Comparison of ENCODE assay signal across 22 cellular contexts in the genomic region with DNA sequence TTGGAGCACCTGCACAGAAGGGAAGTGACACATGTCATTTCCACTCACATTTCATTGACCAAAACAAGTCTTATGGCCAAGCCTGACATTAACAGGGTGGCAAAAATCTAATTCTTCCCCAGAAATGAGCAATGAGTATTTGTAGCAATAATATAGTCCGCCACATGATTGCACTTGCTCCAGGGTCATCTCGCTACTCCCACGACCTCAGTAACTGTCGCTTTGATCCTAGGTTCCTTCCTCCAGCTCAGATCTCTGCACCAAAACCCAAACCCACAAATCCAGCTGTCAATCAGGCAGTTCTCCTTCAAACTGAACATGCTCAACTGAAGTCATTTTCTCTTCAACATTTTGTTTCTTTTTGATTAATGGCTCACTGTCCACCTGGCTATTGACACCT. TPM values are rescaled to one million over a fixed set of nuclear protein-coding genes. Genes with fewer than 3 reads are reported as not detected.
"Had no signal": no experiment of that assay in that cellular context is flagged by ENCODE, and none has a peak within 500 bp of the region (broad histone marks: within the 10 kb centered on the region; RNA-seq: fewer than 3 reads in every experiment).

No MANE protein-coding gene starts in this region.

- H3K4me1 ChIP-seq: left lung, lower lobe of right lung, uterus had no signal

- DNase-seq: effector memory CD4-positive, alpha-beta T cell; heart right ventricle; hypothalamus; islet precursor cell; left lung; lower lobe of right lung; natural killer cell; nucleus accumbens; ovary; right cardiac atrium; stimulated activated CD4-positive, alpha-beta T cell treated with anti-CD3 and anti-CD28 coated beads, Interleukin-2, amount 100 ng/mL, for 48 hours; stimulated activated naive CD4-positive, alpha-beta T cell treated with Interleukin-2 at 50 U/mL for 16 hours; uterus had no signal

- H3K27ac Mint-ChIP-seq: memory B cell, mesothelial cell of epicardium, natural killer cell, type B pancreatic cell had no signal

- H3K36me3 Mint-ChIP-seq: mesothelial cell of epicardium, natural killer cell, type B pancreatic cell had no signal

- H3K4me1 Mint-ChIP-seq: neural crest cell had no signal

- H3K27me3 Mint-ChIP-seq: memory B cell, type B pancreatic cell had no signal

- H3K36me3 ChIP-seq: left lung, lower lobe of right lung, ovary, uterus had no signal

- H3K9me3 ChIP-seq: left lung, lower lobe of right lung, ovary, uterus had no signal

- H3K4me3 ChIP-seq: heart right ventricle, left lung, lower lobe of right lung, ovary, smooth muscle cell, uterus had no signal

- ATAC-seq: esophagus mucosa, heart right ventricle, left lung, lower lobe of right lung, natural killer cell, right cardiac atrium had no signal

- H3K27ac ChIP-seq: left lung, lower lobe of right lung, ovary, uterus had no signal

- H3K4me3 Mint-ChIP-seq: memory B cell, mesothelial cell of epicardium, natural killer cell, neural crest cell, type B pancreatic cell had no signal

- H3K27me3 ChIP-seq: heart right ventricle, left lung, ovary, uterus had no signal

- H3K9me3 Mint-ChIP-seq: mesothelial cell of epicardium, natural killer cell, neural crest cell had no signal

RNA-seq across cellular contexts. Expression of a gene that starts 25.2 kb away (rescaled TPM):
- total RNA-seq: fibroblast of lung, frontal cortex, mesothelial cell of epicardium, myocyte, neural crest cell, smooth muscle cell had no signal
